ENCODE assay signal across 2 cellular contexts in the genomic region with DNA sequence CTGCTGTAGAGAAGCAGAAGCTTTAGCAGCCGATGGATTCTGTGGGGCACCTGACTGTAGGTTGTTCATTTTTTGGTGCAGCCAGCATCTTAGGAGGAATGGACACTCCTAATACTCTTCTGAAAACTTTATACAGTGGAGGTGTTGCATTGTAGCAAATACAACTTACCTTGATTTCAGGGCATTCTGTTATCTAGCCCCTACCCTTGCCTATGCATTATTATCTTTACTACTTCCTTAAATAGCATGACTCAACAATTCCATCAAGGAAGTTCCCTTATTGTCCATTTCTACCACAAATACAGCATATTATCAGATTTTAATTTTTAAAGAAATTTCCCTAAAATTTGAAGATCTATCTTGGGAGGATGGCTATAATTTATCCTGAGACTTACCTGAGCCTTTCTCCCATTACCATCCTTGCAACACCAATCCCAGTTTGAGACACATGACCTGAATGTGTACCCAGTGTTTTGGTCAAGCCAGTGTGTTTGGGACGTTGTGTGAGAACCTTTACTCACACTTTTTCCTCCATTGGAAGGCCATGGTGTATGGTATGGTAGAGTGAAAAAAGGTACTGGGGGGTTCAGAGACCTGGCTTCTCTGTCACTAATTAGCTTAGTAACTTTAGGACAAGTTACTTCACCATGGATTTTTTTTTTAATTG.
TF ChIP-seq lines count a peak whose summit lies in the region.

No MANE protein-coding gene starts in this region.

TF ChIP-seq in H1, 55 proteins besides CTCF, POLR2A, EP300 and RAD21:
- TF ChIP-seq FOSL1 (IDR thresholded peaks at IDR 0.05; ENCODE audit: insufficient read depth, low read depth, low read length): no peak
- TF ChIP-seq GTF2F1 (IDR thresholded peaks at IDR 0.05; ENCODE audit: borderline replicate concordance, low read depth, low read length): no peak
- TF ChIP-seq SUZ12 (IDR thresholded peaks at IDR 0.05; ENCODE audit: low read length): no peak
- no peak for TF ChIP-seq GABPA (IDR thresholded peaks at IDR 0.05; ENCODE audit: borderline replicate concordance, insufficient read depth, low read length)
- TF ChIP-seq, protein P1, sequence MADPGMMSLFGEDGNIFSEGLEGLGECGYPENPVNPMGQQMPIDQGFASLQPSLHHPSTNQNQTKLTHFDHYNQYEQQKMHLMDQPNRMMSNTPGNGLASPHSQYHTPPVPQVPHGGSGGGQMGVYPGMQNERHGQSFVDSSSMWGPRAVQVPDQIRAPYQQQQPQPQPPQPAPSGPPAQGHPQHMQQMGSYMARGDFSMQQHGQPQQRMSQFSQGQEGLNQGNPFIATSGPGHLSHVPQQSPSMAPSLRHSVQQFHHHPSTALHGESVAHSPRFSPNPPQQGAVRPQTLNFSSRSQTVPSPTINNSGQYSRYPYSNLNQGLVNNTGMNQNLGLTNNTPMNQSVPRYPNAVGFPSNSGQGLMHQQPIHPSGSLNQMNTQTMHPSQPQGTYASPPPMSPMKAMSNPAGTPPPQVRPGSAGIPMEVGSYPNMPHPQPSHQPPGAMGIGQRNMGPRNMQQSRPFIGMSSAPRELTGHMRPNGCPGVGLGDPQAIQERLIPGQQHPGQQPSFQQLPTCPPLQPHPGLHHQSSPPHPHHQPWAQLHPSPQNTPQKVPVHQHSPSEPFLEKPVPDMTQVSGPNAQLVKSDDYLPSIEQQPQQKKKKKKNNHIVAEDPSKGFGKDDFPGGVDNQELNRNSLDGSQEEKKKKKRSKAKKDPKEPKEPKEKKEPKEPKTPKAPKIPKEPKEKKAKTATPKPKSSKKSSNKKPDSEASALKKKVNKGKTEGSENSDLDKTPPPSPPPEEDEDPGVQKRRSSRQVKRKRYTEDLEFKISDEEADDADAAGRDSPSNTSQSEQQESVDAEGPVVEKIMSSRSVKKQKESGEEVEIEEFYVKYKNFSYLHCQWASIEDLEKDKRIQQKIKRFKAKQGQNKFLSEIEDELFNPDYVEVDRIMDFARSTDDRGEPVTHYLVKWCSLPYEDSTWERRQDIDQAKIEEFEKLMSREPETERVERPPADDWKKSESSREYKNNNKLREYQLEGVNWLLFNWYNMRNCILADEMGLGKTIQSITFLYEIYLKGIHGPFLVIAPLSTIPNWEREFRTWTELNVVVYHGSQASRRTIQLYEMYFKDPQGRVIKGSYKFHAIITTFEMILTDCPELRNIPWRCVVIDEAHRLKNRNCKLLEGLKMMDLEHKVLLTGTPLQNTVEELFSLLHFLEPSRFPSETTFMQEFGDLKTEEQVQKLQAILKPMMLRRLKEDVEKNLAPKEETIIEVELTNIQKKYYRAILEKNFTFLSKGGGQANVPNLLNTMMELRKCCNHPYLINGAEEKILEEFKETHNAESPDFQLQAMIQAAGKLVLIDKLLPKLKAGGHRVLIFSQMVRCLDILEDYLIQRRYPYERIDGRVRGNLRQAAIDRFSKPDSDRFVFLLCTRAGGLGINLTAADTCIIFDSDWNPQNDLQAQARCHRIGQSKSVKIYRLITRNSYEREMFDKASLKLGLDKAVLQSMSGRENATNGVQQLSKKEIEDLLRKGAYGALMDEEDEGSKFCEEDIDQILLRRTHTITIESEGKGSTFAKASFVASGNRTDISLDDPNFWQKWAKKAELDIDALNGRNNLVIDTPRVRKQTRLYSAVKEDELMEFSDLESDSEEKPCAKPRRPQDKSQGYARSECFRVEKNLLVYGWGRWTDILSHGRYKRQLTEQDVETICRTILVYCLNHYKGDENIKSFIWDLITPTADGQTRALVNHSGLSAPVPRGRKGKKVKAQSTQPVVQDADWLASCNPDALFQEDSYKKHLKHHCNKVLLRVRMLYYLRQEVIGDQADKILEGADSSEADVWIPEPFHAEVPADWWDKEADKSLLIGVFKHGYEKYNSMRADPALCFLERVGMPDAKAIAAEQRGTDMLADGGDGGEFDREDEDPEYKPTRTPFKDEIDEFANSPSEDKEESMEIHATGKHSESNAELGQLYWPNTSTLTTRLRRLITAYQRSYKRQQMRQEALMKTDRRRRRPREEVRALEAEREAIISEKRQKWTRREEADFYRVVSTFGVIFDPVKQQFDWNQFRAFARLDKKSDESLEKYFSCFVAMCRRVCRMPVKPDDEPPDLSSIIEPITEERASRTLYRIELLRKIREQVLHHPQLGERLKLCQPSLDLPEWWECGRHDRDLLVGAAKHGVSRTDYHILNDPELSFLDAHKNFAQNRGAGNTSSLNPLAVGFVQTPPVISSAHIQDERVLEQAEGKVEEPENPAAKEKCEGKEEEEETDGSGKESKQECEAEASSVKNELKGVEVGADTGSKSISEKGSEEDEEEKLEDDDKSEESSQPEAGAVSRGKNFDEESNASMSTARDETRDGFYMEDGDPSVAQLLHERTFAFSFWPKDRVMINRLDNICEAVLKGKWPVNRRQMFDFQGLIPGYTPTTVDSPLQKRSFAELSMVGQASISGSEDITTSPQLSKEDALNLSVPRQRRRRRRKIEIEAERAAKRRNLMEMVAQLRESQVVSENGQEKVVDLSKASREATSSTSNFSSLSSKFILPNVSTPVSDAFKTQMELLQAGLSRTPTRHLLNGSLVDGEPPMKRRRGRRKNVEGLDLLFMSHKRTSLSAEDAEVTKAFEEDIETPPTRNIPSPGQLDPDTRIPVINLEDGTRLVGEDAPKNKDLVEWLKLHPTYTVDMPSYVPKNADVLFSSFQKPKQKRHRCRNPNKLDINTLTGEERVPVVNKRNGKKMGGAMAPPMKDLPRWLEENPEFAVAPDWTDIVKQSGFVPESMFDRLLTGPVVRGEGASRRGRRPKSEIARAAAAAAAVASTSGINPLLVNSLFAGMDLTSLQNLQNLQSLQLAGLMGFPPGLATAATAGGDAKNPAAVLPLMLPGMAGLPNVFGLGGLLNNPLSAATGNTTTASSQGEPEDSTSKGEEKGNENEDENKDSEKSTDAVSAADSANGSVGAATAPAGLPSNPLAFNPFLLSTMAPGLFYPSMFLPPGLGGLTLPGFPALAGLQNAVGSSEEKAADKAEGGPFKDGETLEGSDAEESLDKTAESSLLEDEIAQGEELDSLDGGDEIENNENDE (IDR thresholded peaks at IDR 0.05; ENCODE audit: insufficient replicate concordance, low read length): no peak
- no peak for TF ChIP-seq MAFK (IDR thresholded peaks at IDR 0.05; ENCODE audit: low read depth, low read length)
- no peak for TF ChIP-seq TAF1 (IDR thresholded peaks at IDR 0.05; ENCODE audit: low read depth, low read length)
- no peak for TF ChIP-seq BCL11A (IDR thresholded peaks at IDR 0.05; ENCODE audit: low read depth in 2 of 2, low read length in 2 of 2)
- TF ChIP-seq PHF8 (conservative IDR thresholded peaks at IDR 0.05; ENCODE audit: low read depth, low read length): no peak
- TF ChIP-seq CTBP2 (IDR thresholded peaks at IDR 0.05; ENCODE audit: borderline replicate concordance, insufficient read depth, insufficient read length, low read length): no peak
- no peak for TF ChIP-seq ASH2L (IDR thresholded peaks at IDR 0.05; ENCODE audit: low read length)
- TF ChIP-seq, protein P2, sequence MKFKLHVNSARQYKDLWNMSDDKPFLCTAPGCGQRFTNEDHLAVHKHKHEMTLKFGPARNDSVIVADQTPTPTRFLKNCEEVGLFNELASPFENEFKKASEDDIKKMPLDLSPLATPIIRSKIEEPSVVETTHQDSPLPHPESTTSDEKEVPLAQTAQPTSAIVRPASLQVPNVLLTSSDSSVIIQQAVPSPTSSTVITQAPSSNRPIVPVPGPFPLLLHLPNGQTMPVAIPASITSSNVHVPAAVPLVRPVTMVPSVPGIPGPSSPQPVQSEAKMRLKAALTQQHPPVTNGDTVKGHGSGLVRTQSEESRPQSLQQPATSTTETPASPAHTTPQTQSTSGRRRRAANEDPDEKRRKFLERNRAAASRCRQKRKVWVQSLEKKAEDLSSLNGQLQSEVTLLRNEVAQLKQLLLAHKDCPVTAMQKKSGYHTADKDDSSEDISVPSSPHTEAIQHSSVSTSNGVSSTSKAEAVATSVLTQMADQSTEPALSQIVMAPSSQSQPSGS (IDR thresholded peaks at IDR 0.05; ENCODE audit: low read length): no peak

TF ChIP-seq in SK-N-SH, 30 proteins besides CTCF, POLR2A, EP300 and RAD21:
- no peak for TF ChIP-seq FOSL2 (IDR thresholded peaks at IDR 0.05; ENCODE audit: borderline replicate concordance, low read depth)
- TF ChIP-seq CHD2 (IDR thresholded peaks at IDR 0.05; ENCODE audit: low read length, partially characterized antibody): no peak
- TF ChIP-seq, protein P3, sequence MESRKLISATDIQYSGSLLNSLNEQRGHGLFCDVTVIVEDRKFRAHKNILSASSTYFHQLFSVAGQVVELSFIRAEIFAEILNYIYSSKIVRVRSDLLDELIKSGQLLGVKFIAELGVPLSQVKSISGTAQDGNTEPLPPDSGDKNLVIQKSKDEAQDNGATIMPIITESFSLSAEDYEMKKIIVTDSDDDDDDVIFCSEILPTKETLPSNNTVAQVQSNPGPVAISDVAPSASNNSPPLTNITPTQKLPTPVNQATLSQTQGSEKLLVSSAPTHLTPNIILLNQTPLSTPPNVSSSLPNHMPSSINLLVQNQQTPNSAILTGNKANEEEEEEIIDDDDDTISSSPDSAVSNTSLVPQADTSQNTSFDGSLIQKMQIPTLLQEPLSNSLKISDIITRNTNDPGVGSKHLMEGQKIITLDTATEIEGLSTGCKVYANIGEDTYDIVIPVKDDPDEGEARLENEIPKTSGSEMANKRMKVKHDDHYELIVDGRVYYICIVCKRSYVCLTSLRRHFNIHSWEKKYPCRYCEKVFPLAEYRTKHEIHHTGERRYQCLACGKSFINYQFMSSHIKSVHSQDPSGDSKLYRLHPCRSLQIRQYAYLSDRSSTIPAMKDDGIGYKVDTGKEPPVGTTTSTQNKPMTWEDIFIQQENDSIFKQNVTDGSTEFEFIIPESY (IDR thresholded peaks at IDR 0.05; ENCODE audit: borderline replicate concordance, low read depth): no peak
- TF ChIP-seq RFX5 (IDR thresholded peaks at IDR 0.05; ENCODE audit: low read length): no peak
- TF ChIP-seq TEAD4 (IDR thresholded peaks at IDR 0.05; ENCODE audit: borderline replicate concordance, insufficient read depth): no peak
- TF ChIP-seq POLR2AphosphoS5 (IDR thresholded peaks at IDR 0.05; ENCODE audit: low read depth, low read length): no peak
- TF ChIP-seq, protein P4, sequence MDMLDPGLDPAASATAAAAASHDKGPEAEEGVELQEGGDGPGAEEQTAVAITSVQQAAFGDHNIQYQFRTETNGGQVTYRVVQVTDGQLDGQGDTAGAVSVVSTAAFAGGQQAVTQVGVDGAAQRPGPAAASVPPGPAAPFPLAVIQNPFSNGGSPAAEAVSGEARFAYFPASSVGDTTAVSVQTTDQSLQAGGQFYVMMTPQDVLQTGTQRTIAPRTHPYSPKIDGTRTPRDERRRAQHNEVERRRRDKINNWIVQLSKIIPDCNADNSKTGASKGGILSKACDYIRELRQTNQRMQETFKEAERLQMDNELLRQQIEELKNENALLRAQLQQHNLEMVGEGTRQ (IDR thresholded peaks at IDR 0.05; ENCODE audit: borderline replicate concordance, low read depth, low read length): no peak
- TF ChIP-seq SIN3A (IDR thresholded peaks at IDR 0.05; ENCODE audit: borderline replicate concordance, low read depth, low read length): no peak
- TF ChIP-seq GABPA (IDR thresholded peaks at IDR 0.05; ENCODE audit: low read depth): no peak
- no peak for TF ChIP-seq MXI1 (IDR thresholded peaks at IDR 0.05; ENCODE audit: low read depth, low read length)
- no peak for TF ChIP-seq RCOR1 (IDR thresholded peaks at IDR 0.05; ENCODE audit: low read length)
- no peak for TF ChIP-seq TAF1 (IDR thresholded peaks at IDR 0.05; ENCODE audit: borderline replicate concordance, low read depth, low read length)
- no peak for TF ChIP-seq YY1 (IDR thresholded peaks at IDR 0.05; ENCODE audit: low read depth)
